ENCODE assay signal across 8 cellular contexts in genomic region chr13:32669030-32669646, GRCh38.
DNase-seq lines count a peak whose midpoint lies in the region; ATAC-seq and TF ChIP-seq lines count a peak whose summit lies in the region.

No MANE protein-coding gene starts in this region.

- H3K27me3 ChIP-seq in tibial nerve = no peaks in the 10 kb centered on the region

- peak; percentile 55 for TF ChIP-seq CTCF in GM12865 (IDR thresholded peaks at IDR 0.05; ENCODE audit: insufficient read depth, low read depth, low read length, missing control alignments)
- peak; percentile 61 for TF ChIP-seq CTCF in WI38 (IDR thresholded peaks at IDR 0.05; ENCODE audit: low read depth, low read length)
- peak in 4 of 5 experiments; percentile 36 to 59 (median 48) for TF ChIP-seq CTCF in tibial nerve (IDR thresholded peaks at IDR 0.05)

- no peak overlapping the region for H3K27ac ChIP-seq in tibial nerve

- DNase-seq in AG08395 (ENCODE audit: low spot score) (peak; percentile 46), GM12865 (ENCODE audit: low read depth) (peak; percentile 70), NCI-H1930 (lab: John Stamatoyannopoulos, UW) (peak; percentile 9 to 25), iPS DF 4.7 (ENCODE audit: extremely low read depth, low spot score) (peak; percentile 7), tibial nerve (ENCODE audit: low spot score in 2 of 2) (no peak), middle frontal gyrus (ENCODE audit: extremely low spot score, low spot score) (no peak)

- H3K9me3 ChIP-seq in tibial nerve = peaks cover 0 to under 1% (median 0%) of the 10 kb centered on the region in 4 donors

- 75 to 81% methylated on average over 3 of the region's 3 CpGs for WGBS in tibial nerve, 2 donors

- H3K4me1 ChIP-seq in tibial nerve = no peaks in the 10 kb centered on the region

- TF ChIP-seq EP300 in tibial nerve (IDR thresholded peaks at IDR 0.05) = no peak

- TF ChIP-seq POLR2A in tibial nerve (IDR thresholded peaks at IDR 0.05) = no peak

- H3K36me3 ChIP-seq in tibial nerve = peaks cover 0 to 18% (median 0%) of the 10 kb centered on the region in 3 donors

- no peak for ATAC-seq in HG03460 (IDR thresholded peaks at IDR 0.05; ENCODE audit: unreplicated experiment)

- H3K4me3 ChIP-seq in GM12865 (ENCODE audit: low read depth, low read length) = no peak overlapping the region
- no peak overlapping the region for H3K4me3 ChIP-seq in WI38 (ENCODE audit: low read depth, low read length)
- no peak overlapping the region for H3K4me3 ChIP-seq in tibial nerve

Comparison
In these comparisons a context has a peak if more than half of its experiments do, and no peak if none do; other contexts are left out.
1. DNase-seq: peak in AG08395 (single experiment), GM12865 (single experiment), NCI-H1930 (2 of 2) and iPS DF 4.7 (single experiment); none in tibial nerve (0 of 2) and middle frontal gyrus (single experiment).
2. Peak in every context shown above with its lines, with median percentiles within 50 percentile points of each other: CTCF ChIP-seq.